In the genomic region with DNA sequence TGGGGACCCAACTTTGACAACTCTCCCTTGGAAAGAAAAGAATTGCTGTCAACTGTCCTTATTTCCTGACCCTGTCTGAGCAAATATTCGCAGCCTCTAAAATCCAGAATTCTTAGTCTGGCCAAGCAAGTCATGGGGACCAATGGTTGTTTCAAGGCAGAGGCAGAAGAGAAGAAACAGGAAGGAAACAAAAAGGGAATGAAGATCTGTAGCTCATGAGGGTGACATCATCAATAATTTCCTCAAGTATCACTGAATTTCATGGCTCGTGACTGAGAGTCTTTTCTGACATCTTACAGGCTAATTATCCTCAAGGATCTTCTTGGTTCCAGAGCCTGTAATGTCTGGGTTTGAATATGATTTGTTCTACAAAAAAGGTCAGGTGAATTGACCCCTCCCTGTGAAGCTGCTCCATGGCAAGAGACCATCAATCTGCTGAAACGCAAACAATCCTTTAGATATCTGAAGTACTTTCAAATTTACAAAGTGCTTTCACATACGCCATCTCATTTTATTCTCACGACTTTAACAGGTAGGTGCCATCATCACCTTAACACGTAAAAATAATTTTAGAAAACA, we compare ENCODE assay signal across 9 cellular contexts. TPM values are rescaled to one million over a fixed set of nuclear protein-coding genes. Genes with fewer than 3 reads are reported as not detected.
DNase-seq lines count a peak whose midpoint lies in the region; ATAC-seq and TF ChIP-seq lines count a peak whose summit lies in the region.
"Had no signal": no experiment of that assay in that cellular context is flagged by ENCODE, and none has a peak within 500 bp of the region (broad histone marks: within the 10 kb centered on the region; RNA-seq: fewer than 3 reads in every experiment).

No MANE protein-coding gene starts in this region.

- WGBS in mesodermal cell (ENCODE audit: insufficient coverage in 2 of 2), 2 experiments = 85 to 94% methylated on average over 4 to 5 of the region's 6 CpGs
- 91 to 95% (median 93%) methylated on average over 6 of the region's 6 CpGs for WGBS in ovary, 3 donors

- in situ Hi-C loops in Caki2 (cut with HindIII; ENCODE audit: low pct_unique_long_range_greater_than_20kb, low sequenced_read_pairs) = no loop called here

- H3K4me1 ChIP-seq in mesodermal cell (ENCODE audit: control insufficient read depth, insufficient read depth, low read length, poor library complexity, severe bottlenecking) = peaks cover 18% of the 10 kb centered on the region
- H3K4me1 ChIP-seq in ovary (ENCODE audit: insufficient read depth) = peaks cover 7% of the 10 kb centered on the region
- H3K4me1 ChIP-seq in lower lobe of right lung = peaks cover 27% of the 10 kb centered on the region

- peaks cover 21 to 26% (median 24%) of the 10 kb centered on the region in 3 donors for H3K4me1 Mint-ChIP-seq in IgD-negative memory B cell
- H3K4me1 Mint-ChIP-seq in activated T-helper 17 cell treated with anti-CD3 and anti-CD28 coated beads, Interleukin-2, amount 50 U/mL, for 72 hours = peaks cover 32% of the 10 kb centered on the region

- ATAC-seq in activated T-helper 17 cell treated with anti-CD3 and anti-CD28 coated beads, Interleukin-2, amount 50 U/mL, for 72 hours (replicated peaks) = no peak
- ATAC-seq in GM18867 (IDR thresholded peaks at IDR 0.05; ENCODE audit: unreplicated experiment) = no peak
- no peak for ATAC-seq in lower lobe of right lung

- no peaks in the 10 kb centered on the region for H3K9me3 Mint-ChIP-seq in IgD-negative memory B cell
- H3K9me3 Mint-ChIP-seq in activated T-helper 17 cell treated with anti-CD3 and anti-CD28 coated beads, Interleukin-2, amount 50 U/mL, for 72 hours = no peaks in the 10 kb centered on the region

- H3K9me3 ChIP-seq in mesodermal cell (ENCODE audit: control insufficient read depth, low read length) = no peaks in the 10 kb centered on the region
- no peaks in the 10 kb centered on the region for H3K9me3 ChIP-seq in ovary
- H3K9me3 ChIP-seq in lower lobe of right lung = no peaks in the 10 kb centered on the region

- H3K36me3 Mint-ChIP-seq in IgD-negative memory B cell = no peaks in the 10 kb centered on the region
- peaks cover 98% of the 10 kb centered on the region for H3K36me3 Mint-ChIP-seq in activated T-helper 17 cell treated with anti-CD3 and anti-CD28 coated beads, Interleukin-2, amount 50 U/mL, for 72 hours (ENCODE audit: low read depth)

- H3K36me3 ChIP-seq in mesodermal cell (ENCODE audit: control insufficient read depth, insufficient read depth, low read length) = peaks cover 30% of the 10 kb centered on the region
- no peaks in the 10 kb centered on the region for H3K36me3 ChIP-seq in ovary
- no peaks in the 10 kb centered on the region for H3K36me3 ChIP-seq in lower lobe of right lung

- no peak for TF ChIP-seq EP300 in ovary (IDR thresholded peaks at IDR 0.05)

- no peak overlapping the region for H3K27ac ChIP-seq in mesodermal cell (ENCODE audit: low read depth, low read length, severe bottlenecking)
- no peak overlapping the region for H3K27ac ChIP-seq in ovary
- no peak overlapping the region for H3K27ac ChIP-seq in lower lobe of right lung

- no peak overlapping the region for H3K27ac Mint-ChIP-seq in IgD-negative memory B cell
- H3K27ac Mint-ChIP-seq in activated T-helper 17 cell treated with anti-CD3 and anti-CD28 coated beads, Interleukin-2, amount 50 U/mL, for 72 hours = peak overlapping the region; percentile 98

- no peak for TF ChIP-seq CTCF in ovary (IDR thresholded peaks at IDR 0.05)
- TF ChIP-seq CTCF in lower lobe of right lung (IDR thresholded peaks at IDR 0.05) = no peak

- peaks cover 2% of the 10 kb centered on the region for H3K27me3 Mint-ChIP-seq in IgD-negative memory B cell
- H3K27me3 Mint-ChIP-seq in activated T-helper 17 cell treated with anti-CD3 and anti-CD28 coated beads, Interleukin-2, amount 50 U/mL, for 72 hours = no peaks in the 10 kb centered on the region

- H3K4me3 ChIP-seq in mesodermal cell (ENCODE audit: extremely low read depth, insufficient read depth, low read length, poor library complexity, severe bottlenecking) = peak overlapping the region; percentile 76
- H3K4me3 ChIP-seq in ovary = no peak overlapping the region
- H3K4me3 ChIP-seq in lower lobe of right lung = no peak overlapping the region

- TF ChIP-seq POLR2A in ovary (IDR thresholded peaks at IDR 0.05) = no peak

- H3K27me3 ChIP-seq in ovary (no peaks in the 10 kb centered on the region), lower lobe of right lung (ENCODE audit: low read depth) (no peaks in the 10 kb centered on the region)

- intact Hi-C loops in ovary (cut with DNase I) = loop anchor here in 3 of 4 donors (10.0 kb wide), 3 partner anchors 136 to 224 kb away; no protein-coding TSS in a partner anchor
- intact Hi-C loops in lower lobe of right lung (cut with DNase I) = loop anchor here (10.0 kb wide), 1 partner anchor 136 kb away; no protein-coding TSS in a partner anchor

- H3K4me3 Mint-ChIP-seq in IgD-negative memory B cell = peak overlapping the region; percentile 25 to 98 (median 62)
- peak overlapping the region; percentile 96 for H3K4me3 Mint-ChIP-seq in activated T-helper 17 cell treated with anti-CD3 and anti-CD28 coated beads, Interleukin-2, amount 50 U/mL, for 72 hours

- DNase-seq in Caki2 (ENCODE audit: low read depth) (peak; percentile 25), ovary (no peak), lower lobe of right lung (no peak), NCI-H2171 (lab: John Stamatoyannopoulos, UW) (no peak)
- DNase-seq: activated CD4-positive, CD25-positive, alpha-beta regulatory T cell had no signal

RNA-seq across cellular contexts. Expression of a gene that starts 5.8 kb away (rescaled TPM):
- total RNA-seq in Caki2 (2014; rRNA removed; shearing (Covaris generic); ENCODE audit: low replicate concordance) = 28.6 and 34.8 TPM in 2 replicates
- polyA plus RNA-seq in IgD-negative memory B cell (7.9 TPM), ovary (1 to 10 TPM; 1.8 to 4.4 TPM)
- total RNA-seq in activated T-helper 17 cell treated with anti-CD3 and anti-CD28 coated beads, Interleukin-2, amount 50 U/mL, for 72 hours = 100 to 1,000 TPM; 151 to 222 TPM
- 50.2 TPM for polyA plus RNA-seq in mesodermal cell (2013, experiment 1 of 2)
- 38.6 TPM for polyA plus RNA-seq in mesodermal cell (2013, experiment 2 of 2)
- total RNA-seq in ovary (10 to 100 TPM in 6 of 7 donors, 1 to 10 TPM in 1; 5.4 to 20.4 (median 11.6) TPM), lower lobe of right lung (21.7 TPM)
